10 cellular contexts compared by ENCODE assay signal in the genomic region with DNA sequence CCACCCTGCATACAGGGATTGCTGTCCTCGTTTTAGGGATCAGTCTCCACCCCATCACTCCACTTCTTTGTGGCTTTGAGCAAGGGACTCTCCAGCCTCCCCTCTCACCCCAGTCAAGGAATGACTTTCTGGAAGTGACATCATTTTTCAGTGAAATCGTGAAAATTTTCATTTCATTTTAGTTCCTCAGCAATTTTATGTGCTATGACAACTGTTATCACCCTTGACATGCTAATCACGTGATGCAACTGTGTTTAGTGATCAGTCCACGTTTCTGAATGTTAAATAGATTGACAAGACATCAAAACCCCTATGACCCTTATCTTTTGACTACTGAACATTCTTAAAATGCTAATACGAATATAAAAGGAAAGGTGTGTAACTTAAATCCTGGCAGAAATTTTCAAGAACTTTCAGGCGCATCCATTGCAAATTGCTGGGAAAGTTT. TPM values are rescaled to one million over a fixed set of nuclear protein-coding genes. Genes with fewer than 3 reads are reported as not detected.
A peak's percentile ranks its signal among the peaks of the same experiment; 100 is the strongest.
DNase-seq lines count a peak whose midpoint lies in the region; ATAC-seq, FAIRE-seq and TF ChIP-seq lines count a peak whose summit lies in the region.
"Had no signal": no experiment of that assay in that cellular context is flagged by ENCODE, and none has a peak within 500 bp of the region (broad histone marks: within the 10 kb centered on the region; RNA-seq: fewer than 3 reads in every experiment).

No MANE protein-coding gene starts in this region.

- H3K79me1 ChIP-seq in H1 (ENCODE audit: low read depth, low read length) = no peaks in the 10 kb centered on the region

- peak overlapping the region; percentile 23 for H4K5ac ChIP-seq in H1 (ENCODE audit: insufficient read length, low read depth, low read length)

- H3K4me1 ChIP-seq in H1 (replicated peaks in 1 of 4; ENCODE audit: control insufficient read depth in 3 of 4, insufficient read depth in 4 of 4, low read length in 3 of 4) = peaks cover 2 to 14% (median 6%) of the 10 kb centered on the region in 4 experiments; a peak in 6 of 7 replicates

- TF ChIP-seq EP300 in H1 (IDR thresholded peaks at IDR 0.05; ENCODE audit: borderline replicate concordance in 1 of 2, low read depth in 2 of 2, low read length in 2 of 2) = no peak

- H3K9me3 Mint-ChIP-seq in T-helper 2 cell treated with Interferon-gamma antibody and Interleukin-4, amounts not matched to agents 5 μg/mL and 100 μg/mL, for 36 hours = peaks cover 19% of the 10 kb centered on the region
- H3K9me3 Mint-ChIP-seq in osteocyte (ENCODE audit: unreplicated experiment) = peaks cover 4% of the 10 kb centered on the region

- H3K4ac ChIP-seq in H1 (replicated peaks; ENCODE audit: insufficient read length, low read depth, low read length) = no peak overlapping the region

- H2BK15ac ChIP-seq in H1 (ENCODE audit: low read length) = no peak overlapping the region

- H2BK12ac ChIP-seq in H1 (ENCODE audit: low read depth, low read length) = no peak overlapping the region

- no peak overlapping the region for H3K18ac ChIP-seq in H1 (ENCODE audit: extremely low read depth, low read length)

- peaks cover 14% of the 10 kb centered on the region for H3K23me2 ChIP-seq in H1 (ENCODE audit: low read depth, low read length)

- H3K56ac ChIP-seq in H1 (replicated peaks; ENCODE audit: insufficient read length, low read depth, low read length) = no peak overlapping the region

- H3K36me3 Mint-ChIP-seq in T-helper 2 cell treated with Interferon-gamma antibody and Interleukin-4, amounts not matched to agents 5 μg/mL and 100 μg/mL, for 36 hours (ENCODE audit: low read depth) = no peaks in the 10 kb centered on the region
- H3K36me3 Mint-ChIP-seq in osteocyte (ENCODE audit: unreplicated experiment) = no peaks in the 10 kb centered on the region

- peak overlapping the region; percentile 96 to 97 for H3K4me2 ChIP-seq in H1 (ENCODE audit: insufficient read depth in 1 of 2, low read depth in 2 of 2, low read length in 2 of 2)

- H4K8ac ChIP-seq in H1 (ENCODE audit: extremely low read depth, insufficient read depth, low read length) = no peak overlapping the region

- peaks cover 0 to 2% (median 0%) of the 10 kb centered on the region in 4 experiments; a peak in 1 of 7 replicates for H3K27me3 ChIP-seq in H1 (replicated peaks in 1 of 4; ENCODE audit: control insufficient read depth in 3 of 4, extremely low read depth in 1 of 4, insufficient read depth in 3 of 4, low read length in 3 of 4)

- no peak overlapping the region for H2BK120ac ChIP-seq in H1 (replicated peaks; ENCODE audit: low read depth, low read length)

- H2AFZ ChIP-seq in H1 (ENCODE audit: low read length) = no peak overlapping the region

- no peaks in the 10 kb centered on the region for H3K9me3 ChIP-seq in H1 (ENCODE audit: insufficient read depth in 2 of 2, low read depth in 1 of 2, low read length in 1 of 2)

- H3K23ac ChIP-seq in H1 (ENCODE audit: insufficient read length) = no peak overlapping the region

- no peak overlapping the region for H2BK20ac ChIP-seq in H1 (ENCODE audit: low read length)

- H4K91ac ChIP-seq in H1 (replicated peaks; ENCODE audit: insufficient read length, low read length) = no peak overlapping the region

- FAIRE-seq in H1 (lab: Jason Lieb, UNC) = no peak

- ATAC-seq in GM18867 (IDR thresholded peaks at IDR 0.05; ENCODE audit: unreplicated experiment) = no peak

- no peaks in the 10 kb centered on the region for H3K79me2 ChIP-seq in H1 (ENCODE audit: control insufficient read depth in 1 of 2, insufficient read depth in 2 of 2, low read length in 2 of 2)

- H2AK5ac ChIP-seq in H1 (ENCODE audit: low read depth, low read length) = no peak overlapping the region

- TF ChIP-seq POLR2A in NB4 (IDR thresholded peaks at IDR 0.05; ENCODE audit: extremely low read depth, insufficient read length) (no peak), H1 (IDR thresholded peaks at IDR 0.05; ENCODE audit: control extremely low read depth in 1 of 2, low read depth in 2 of 2, low read length in 2 of 2) (no peak)

- POLR2A ChIA-PET in H1 (lab: Charles Lee; ENCODE audit: partially characterized antibody) = interaction anchor here (0.7 to 0.8 kb wide), 2 partner anchors 12 to 49 kb away, joined by 3 read pairs; no protein-coding TSS in a partner anchor

- peaks cover 10% of the 10 kb centered on the region for H3K4me1 Mint-ChIP-seq in T-helper 2 cell treated with Interferon-gamma antibody and Interleukin-4, amounts not matched to agents 5 μg/mL and 100 μg/mL, for 36 hours (ENCODE audit: low read depth)
- H3K4me1 Mint-ChIP-seq in osteocyte (ENCODE audit: unreplicated experiment) = peaks cover 13% of the 10 kb centered on the region

- H3K36me3 ChIP-seq in H1 (ENCODE audit: control insufficient read depth in 2 of 4, insufficient read depth in 4 of 4, low read length in 3 of 4) = no peaks in the 10 kb centered on the region
- H3K36me3 ChIP-seq: spleen had no signal

- 71% methylated on average over 6 of the region's 6 CpGs; no CpG with 5 or more reads in 1 of the 2 experiments for WGBS in H1 (ENCODE audit: extremely low coverage in 1 of 2, insufficient coverage in 1 of 2, insufficient read length in 1 of 2, insufficient replicate concordance in 2 of 2, low coverage in 1 of 2, low lambda C conversion rate in 2 of 2, missing lambda C conversion rate in 1 of 2), 2 experiments

- H3K14ac ChIP-seq in H1 (ENCODE audit: insufficient read length) = no peak overlapping the region

- H4K20me1 ChIP-seq in H1 (replicated peaks in 1 of 2; ENCODE audit: control insufficient read depth in 1 of 2, insufficient read depth in 2 of 2, low read length in 2 of 2) = peaks cover 0 to 6% of the 10 kb centered on the region in 2 experiments

- CTCF ChIA-PET in H1 (lab: Charles Lee; ENCODE audit: partially characterized antibody) = interaction anchor here (0.7 kb wide), 1 partner anchor 10 kb away, joined by 3 read pairs; no protein-coding TSS in a partner anchor

- H3K9ac ChIP-seq in H1 (replicated peaks in 1 of 4; ENCODE audit: extremely low read depth in 1 of 4, low read depth in 3 of 4, low read length in 3 of 4) = peak overlapping the region in 1 of 4 experiments; percentile 77; a peak in 1 of 7 replicates

- H2BK5ac ChIP-seq in H1 (ENCODE audit: low read depth, low read length) = no peak overlapping the region

- H3K27ac ChIP-seq in H1 (ENCODE audit: low read depth, low read length) = no peak overlapping the region

- H3K4me3 ChIP-seq in NB4 (ENCODE audit: low read depth, low read length) (peak overlapping the region; percentile 64), H1 (ENCODE audit: extremely low read depth in 1 of 4, insufficient read depth in 2 of 4, low read depth in 3 of 4, low read length in 4 of 4) (peak overlapping the region; percentile 61 to 84 (median 78); a peak in 7 of 8 replicates)

- H3K4me3 Mint-ChIP-seq in T-helper 2 cell treated with Interferon-gamma antibody and Interleukin-4, amounts not matched to agents 5 μg/mL and 100 μg/mL, for 36 hours = peak overlapping the region; percentile 24
- peak overlapping the region; percentile 76 for H3K4me3 Mint-ChIP-seq in osteocyte (ENCODE audit: unreplicated experiment)

- TF ChIP-seq RAD21 in H1 (IDR thresholded peaks at IDR 0.05 in 1 of 2, conservative IDR thresholded peaks at IDR 0.05 in 1 of 2; ENCODE audit: low read depth in 2 of 2, low read length in 2 of 2) = no peak

- no peak for TF ChIP-seq CTCF in NB4 (IDR thresholded peaks at IDR 0.05; ENCODE audit: low read depth, low read length)
- TF ChIP-seq CTCF in H1 (IDR thresholded peaks at IDR 0.05; ENCODE audit: control extremely low read depth in 1 of 3, insufficient read depth in 1 of 3, low read depth in 1 of 3, low read length in 3 of 3) = no peak
- TF ChIP-seq CTCF in osteocyte (IDR thresholded peaks at IDR 0.05) = no peak

- no peak overlapping the region for H3K27ac Mint-ChIP-seq in T-helper 2 cell treated with Interferon-gamma antibody and Interleukin-4, amounts not matched to agents 5 μg/mL and 100 μg/mL, for 36 hours
- H3K27ac Mint-ChIP-seq in osteocyte (ENCODE audit: unreplicated experiment) = no peak overlapping the region

- H3K27me3 Mint-ChIP-seq in T-helper 2 cell treated with Interferon-gamma antibody and Interleukin-4, amounts not matched to agents 5 μg/mL and 100 μg/mL, for 36 hours (ENCODE audit: low read depth) = peaks cover 31% of the 10 kb centered on the region
- peaks cover 14% of the 10 kb centered on the region for H3K27me3 Mint-ChIP-seq in osteocyte (ENCODE audit: unreplicated experiment)

- no peak for DNase-seq in T-helper 2 cell treated with Interferon-gamma antibody and Interleukin-4, amounts not matched to agents 5 μg/mL and 100 μg/mL, for 36 hours (ENCODE audit: low spot score)
- DNase-seq in T-helper 2 cell (no peak), NB4 (ENCODE audit: low read depth) (no peak), H1 (ENCODE audit: low read depth in 1 of 2, low spot score in 2 of 2) (no peak), osteocyte (ENCODE audit: extremely low spot score, unreplicated experiment) (no peak), anterior cingulate cortex (lab: John Stamatoyannopoulos, UW) (no peak), T1000 (lab: John Stamatoyannopoulos, UW) (no peak)

TF ChIP-seq in H1, 55 proteins besides CTCF, POLR2A, EP300 and RAD21 (continues in another document):
- TF ChIP-seq ZNF274 (IDR thresholded peaks at IDR 0.05; ENCODE audit: borderline replicate concordance, extremely low read depth, low read length) (no peak), CBX8 (IDR thresholded peaks at IDR 0.05; ENCODE audit: borderline replicate concordance, low read depth, low read length) (no peak), HDAC2 (IDR thresholded peaks at IDR 0.05; ENCODE audit: borderline replicate concordance in 1 of 2, low read depth in 2 of 2, low read length in 2 of 2) (no peak)

RNA-seq across cellular contexts. Expression of a gene that starts 8.0 kb away (rescaled TPM):
- total RNA-seq in H1 (2021; fragmentation: NEBNext Ultra II Directional; extraction: Animal tissue kit (Norgen Biotek cat#: 25700)) = 11.7 and 14.2 TPM in 2 replicates
- 13.0 and 22.0 TPM in 2 replicates for polyA plus RNA-seq in H1 (2011; rRNA removed)
- polyA plus RNA-seq in H1 (2011; cell fraction: cytosol; rRNA removed) = 12.6 TPM
- 15.7 TPM for polyA plus RNA-seq in H1 (2011; cell fraction: nucleus; rRNA removed)
- polyA plus RNA-seq in H1 (2012, experiment 1 of 2) = 2.5 to 17.3 TPM (median 15.4 TPM) in 4 replicates
- 7.0 TPM for polyA plus RNA-seq in H1 (2012, experiment 2 of 2)
- polyA plus RNA-seq in H1 (2013, experiment 1 of 2) = 20.4 TPM
- polyA plus RNA-seq in H1 (2013, experiment 2 of 2) = 20.0 TPM
- polyA minus RNA-seq in H1 (2011; rRNA and poly(A)+ RNA removed) = not detected in 2 replicates
- not detected for polyA minus RNA-seq in H1 (2011; cell fraction: cytosol; rRNA and poly(A)+ RNA removed)
- 7.5 TPM for polyA minus RNA-seq in H1 (2011; cell fraction: nucleus; rRNA and poly(A)+ RNA removed)
- total RNA-seq in osteocyte = not detected in 2 replicates
- total RNA-seq: HT-29, spleen had no signal
- polyA plus RNA-seq: spleen had no signal

RNA-seq across cellular contexts. Expression of a gene that starts 17.6 kb away (rescaled TPM):
- total RNA-seq in H1 (2021; fragmentation: NEBNext Ultra II Directional; extraction: Animal tissue kit (Norgen Biotek cat#: 25700)) = 13.9 and 17.3 TPM in 2 replicates
- polyA plus RNA-seq in H1 (2011; rRNA removed) = 6.7 and 12.7 TPM in 2 replicates
- 6.2 TPM for polyA plus RNA-seq in H1 (2011; cell fraction: cytosol; rRNA removed)
- 13.0 TPM for polyA plus RNA-seq in H1 (2011; cell fraction: nucleus; rRNA removed)
- polyA plus RNA-seq in H1 (2012, experiment 1 of 2) = 11.9 to 13.7 TPM (median 12.9 TPM) in 4 replicates
- polyA plus RNA-seq in H1 (2012, experiment 2 of 2) = 12.1 TPM
- polyA plus RNA-seq in H1 (2013, experiment 1 of 2) = 11.8 TPM
- 12.4 TPM for polyA plus RNA-seq in H1 (2013, experiment 2 of 2)
- polyA minus RNA-seq in H1 (2011; rRNA and poly(A)+ RNA removed) = 3.1 and 5.1 TPM in 2 replicates
- polyA minus RNA-seq in H1 (2011; cell fraction: cytosol; rRNA and poly(A)+ RNA removed) = 4.0 TPM
- polyA minus RNA-seq in H1 (2011; cell fraction: nucleus; rRNA and poly(A)+ RNA removed) = 4.0 TPM
- 0.29 and 0.38 TPM in 2 replicates for total RNA-seq in osteocyte
- total RNA-seq: HT-29 had no signal

Comparison
In these comparisons a context has a peak if more than half of its experiments do, and no peak if none do; other contexts are left out.
1. RNA of a gene that starts 17.6 kb away (total RNA-seq): 13.9 to 17.3 TPM in H1; 0.29 to 0.38 TPM in osteocyte; every median in the first group is over 10 times any median in the second.